7 cellular contexts compared by ENCODE assay signal in genomic region chr19:33905473-33905936, GRCh38.
A peak's percentile ranks its signal among the peaks of the same experiment; 100 is the strongest.
DNase-seq lines count a peak whose midpoint lies in the region; ATAC-seq, FAIRE-seq and TF ChIP-seq lines count a peak whose summit lies in the region.

No MANE protein-coding gene starts in this region.

- peaks cover 7% of the 10 kb centered on the region for H3K4me1 Mint-ChIP-seq in stimulated activated naive CD8-positive, alpha-beta T cell treated with anti-CD3 and anti-CD28 coated beads, Interleukin-15, amount 100 ng/mL, for 72 hours

- intact Hi-C loops in IMR-90 (cut with micrococcal nuclease) = no loop called here

- dilution Hi-C loops in IMR-90 (cut with HindIII; ENCODE audit: low sequenced_read_pairs, unreplicated experiment) = no loop called here

- no peak overlapping the region for H3K14ac ChIP-seq in IMR-90 (replicated peaks; ENCODE audit: low read depth, low read length)

- TF ChIP-seq POLR2A in IMR-90 (IDR thresholded peaks at IDR 0.05; ENCODE audit: low read depth, low read length) = no peak

- no peak overlapping the region for H3K56ac ChIP-seq in IMR-90 (ENCODE audit: extremely low read depth, insufficient read depth, low read length)

- TF ChIP-seq RAD21 in IMR-90 (IDR thresholded peaks at IDR 0.05; ENCODE audit: low read length) = no peak

- H3K18ac ChIP-seq in IMR-90 (ENCODE audit: low read depth, low read length) = no peak overlapping the region

- CTCF ChIA-PET in IMR-90 (lab: Yijun Ruan, JAX) = no interaction called here

- H3K4me3 Mint-ChIP-seq in stimulated activated naive CD8-positive, alpha-beta T cell treated with anti-CD3 and anti-CD28 coated beads, Interleukin-15, amount 100 ng/mL, for 72 hours = peak overlapping the region; percentile 56 to 75

- H4K8ac ChIP-seq in IMR-90 (ENCODE audit: low read depth in 2 of 2, low read length in 2 of 2) = no peak overlapping the region

- no peak overlapping the region for H3K23ac ChIP-seq in IMR-90 (ENCODE audit: low read depth, low read length)

- H2BK5ac ChIP-seq in IMR-90 (ENCODE audit: low read depth, low read length, poor library complexity, severe bottlenecking) = no peak overlapping the region

- no peak overlapping the region for H4K5ac ChIP-seq in IMR-90 (ENCODE audit: low read depth, low read length)

- H3K9ac ChIP-seq in IMR-90 (ENCODE audit: low read depth, low read length) = no peak overlapping the region

- H3K4me3 ChIP-seq in IMR-90 (ENCODE audit: insufficient read depth, low read depth, low read length) (no peak overlapping the region), cardiac fibroblast (replicated peaks in 1 of 2; ENCODE audit: low read depth in 2 of 2, low read length in 2 of 2) (peak overlapping the region; percentile 37 to 47)

- DNase-seq in IMR-90 (no peak), cardiac fibroblast (ENCODE audit: low read depth in 2 of 2) (peak; percentile 19 to 25), kidney tubule cell (ENCODE audit: low spot score) (peak; percentile 4), SW480 (ENCODE audit: low spot score) (no peak), D721Med (ENCODE audit: insufficient read length, low spot score) (no peak)
- no peak for DNase-seq in stimulated activated naive CD8-positive, alpha-beta T cell treated with anti-CD3 and anti-CD28 coated beads, Interleukin-15, amount 100 ng/mL, for 72 hours
- DNase-seq in effector CD8-positive, alpha-beta T cell (lab: John Stamatoyannopoulos, UW) = no peak

- no TSS peak for BruUV-seq in IMR-90 (replicated peaks; lab: Mats Ljungman, UMichigan)

- H3K27me3 ChIP-seq in IMR-90 (ENCODE audit: control insufficient read depth, insufficient read depth, low read length) = peaks cover 30% of the 10 kb centered on the region

- no peak overlapping the region for H2BK120ac ChIP-seq in IMR-90 (ENCODE audit: low read depth, low read length)

- no peak overlapping the region for H2BK20ac ChIP-seq in IMR-90 (ENCODE audit: low read depth, low read length)

- H2BK15ac ChIP-seq in IMR-90 (ENCODE audit: low read depth, low read length) = no peak overlapping the region

- no peaks in the 10 kb centered on the region for H3K4me1 ChIP-seq in IMR-90 (ENCODE audit: control insufficient read depth, insufficient read depth, low read length)

- no peaks in the 10 kb centered on the region for H3K36me3 ChIP-seq in IMR-90 (ENCODE audit: control insufficient read depth, insufficient read depth, low read length)

- no peaks in the 10 kb centered on the region for H3K9me3 ChIP-seq in IMR-90 (ENCODE audit: control insufficient read depth, insufficient read depth, low read length)

- no peaks in the 10 kb centered on the region for H3K9me3 Mint-ChIP-seq in stimulated activated naive CD8-positive, alpha-beta T cell treated with anti-CD3 and anti-CD28 coated beads, Interleukin-15, amount 100 ng/mL, for 72 hours

- no peak overlapping the region for H3K27ac Mint-ChIP-seq in stimulated activated naive CD8-positive, alpha-beta T cell treated with anti-CD3 and anti-CD28 coated beads, Interleukin-15, amount 100 ng/mL, for 72 hours

- TF ChIP-seq CTCF in IMR-90 (conservative IDR thresholded peaks at IDR 0.05; ENCODE audit: low read depth, low read length) = no peak
- no peak for TF ChIP-seq CTCF in cardiac fibroblast (IDR thresholded peaks at IDR 0.05; ENCODE audit: low read depth, low read length)
- TF ChIP-seq CTCF in D721Med (IDR thresholded peaks at IDR 0.05; ENCODE audit: insufficient read depth, missing control alignments) = no peak

- H2AFZ ChIP-seq in IMR-90 (replicated peaks; ENCODE audit: low read length, poor library complexity) = peak overlapping the region; percentile 8

- WGBS in IMR-90 (ENCODE audit: extremely low coverage in 2 of 2, insufficient read length in 1 of 2), 2 experiments = 10% methylated on average over 12 of the region's 26 CpGs; no CpG with 5 or more reads in 1 of the 2 experiments

- H4K20me1 ChIP-seq in IMR-90 (ENCODE audit: insufficient read depth, low read length) = no peaks in the 10 kb centered on the region

- H3K9me1 ChIP-seq in IMR-90 (ENCODE audit: insufficient read depth, low read length) = no peaks in the 10 kb centered on the region

- no peak overlapping the region for H3K4ac ChIP-seq in IMR-90 (ENCODE audit: low read depth, low read length)

- in situ Hi-C loops in IMR-90 (cut with MboI; ENCODE audit: low sequenced_read_pairs) = no loop called here

- POLR2A ChIA-PET in IMR-90 (lab: Charles Lee; ENCODE audit: unreplicated experiment) = no interaction called here

- H3K79me1 ChIP-seq in IMR-90 (ENCODE audit: low read depth in 1 of 2, low read length in 2 of 2) = no peaks in the 10 kb centered on the region

- no peak overlapping the region for H4K91ac ChIP-seq in IMR-90 (ENCODE audit: insufficient read depth, low read depth, low read length)

- no peak for ATAC-seq in IMR-90 (ENCODE audit: low read depth)
- no peak for ATAC-seq in stimulated activated naive CD8-positive, alpha-beta T cell treated with anti-CD3 and anti-CD28 coated beads, Interleukin-15, amount 100 ng/mL, for 72 hours

- no peak overlapping the region for H2AK5ac ChIP-seq in IMR-90 (ENCODE audit: low read depth, low read length)

- no peak overlapping the region for H2AK9ac ChIP-seq in IMR-90 (replicated peaks; ENCODE audit: low read depth, low read length, poor library complexity)

- peak overlapping the region; percentile 42; the same call in 1 of the 2 replicates for H3K4me2 ChIP-seq in IMR-90 (ENCODE audit: low read depth, low read length)

- H3K27ac ChIP-seq in IMR-90 (ENCODE audit: insufficient read depth, low read length) = no peak overlapping the region

- H3K27me3 Mint-ChIP-seq in stimulated activated naive CD8-positive, alpha-beta T cell treated with anti-CD3 and anti-CD28 coated beads, Interleukin-15, amount 100 ng/mL, for 72 hours = peaks cover 82% of the 10 kb centered on the region

- no peak for FAIRE-seq in D721Med (lab: Jason Lieb, UNC)

TF ChIP-seq in IMR-90, 13 proteins besides CTCF, POLR2A, EP300 and RAD21:
- TF ChIP-seq MAZ (IDR thresholded peaks at IDR 0.05; ENCODE audit: borderline replicate concordance, low read depth, low read length) (no peak), RCOR1 (IDR thresholded peaks at IDR 0.05; ENCODE audit: insufficient replicate concordance, low read length) (no peak), BHLHE40 (IDR thresholded peaks at IDR 0.05; ENCODE audit: low read depth, low read length) (no peak), NFE2L2 (IDR thresholded peaks at IDR 0.05; ENCODE audit: low read depth, low read length) (no peak), USF2 (IDR thresholded peaks at IDR 0.05; ENCODE audit: low read depth, low read length) (no peak), RFX5 (IDR thresholded peaks at IDR 0.05; ENCODE audit: low read depth, low read length) (no peak), MXI1 (IDR thresholded peaks at IDR 0.05; ENCODE audit: borderline replicate concordance, low read depth, low read length) (no peak), MAFK (IDR thresholded peaks at IDR 0.05; ENCODE audit: low read depth, low read length) (no peak), FOS (IDR thresholded peaks at IDR 0.05; ENCODE audit: low read depth, low read length) (no peak), CEBPB (IDR thresholded peaks at IDR 0.05; ENCODE audit: low read depth, low read length) (no peak), CHD1 (IDR thresholded peaks at IDR 0.05; ENCODE audit: low read depth, low read length) (no peak)

Comparison
In these comparisons a context has a peak if more than half of its experiments do, and no peak if none do; other contexts are left out.
1. DNase-seq: peak in cardiac fibroblast (2 of 2) and kidney tubule cell (single experiment); none in IMR-90 (single experiment), stimulated activated naive CD8-positive, alpha-beta T cell treated with anti-CD3 and anti-CD28 coated beads, Interleukin-15, amount 100 ng/mL, for 72 hours (0 of 2), effector CD8-positive, alpha-beta T cell (single experiment), SW480 (single experiment) and D721Med (single experiment).